In genomic region chr17:66441012-66441703, GRCh38 we compare ENCODE assay signal across 8 cellular contexts.
DNase-seq lines count a peak whose midpoint lies in the region; ATAC-seq and TF ChIP-seq lines count a peak whose summit lies in the region.

No MANE protein-coding gene starts in this region.

- H3K27me3 ChIP-seq in DOHH2 (ENCODE audit: control insufficient read depth, low read length) (no peaks in the 10 kb centered on the region), breast epithelium (no peaks in the 10 kb centered on the region), SK-N-SH (ENCODE audit: insufficient read depth) (no peaks in the 10 kb centered on the region)

- TF ChIP-seq POLR2A in breast epithelium (IDR thresholded peaks at IDR 0.05) = no peak

- H4K20me1 ChIP-seq in DOHH2 (ENCODE audit: control insufficient read depth, insufficient read depth, low read depth, low read length) (no peaks in the 10 kb centered on the region), SK-N-SH (ENCODE audit: insufficient read depth) (peaks cover 91% of the 10 kb centered on the region)

- H3K4me1 Mint-ChIP-seq in activated CD8-positive, alpha-beta memory T cell treated with anti-CD3 and anti-CD28 coated beads, Interleukin-2, amount 10 ng/mL, durations not matched to agents 7 days and 5 days = peaks cover 7% of the 10 kb centered on the region
- H3K4me1 Mint-ChIP-seq in type B pancreatic cell (ENCODE audit: unreplicated experiment) = peaks cover 18% of the 10 kb centered on the region

- no peak for TF ChIP-seq RAD21 in SK-N-SH (IDR thresholded peaks at IDR 0.05; ENCODE audit: low read length)

- peaks cover 2% of the 10 kb centered on the region for H3K9me3 Mint-ChIP-seq in activated CD8-positive, alpha-beta memory T cell treated with anti-CD3 and anti-CD28 coated beads, Interleukin-2, amount 10 ng/mL, durations not matched to agents 7 days and 5 days (ENCODE audit: low read depth)
- H3K9me3 Mint-ChIP-seq in type B pancreatic cell = no peaks in the 10 kb centered on the region

- ATAC-seq in GM19467 (IDR thresholded peaks at IDR 0.05; ENCODE audit: unreplicated experiment) (peak; percentile 85), HG03442 (IDR thresholded peaks at IDR 0.05; ENCODE audit: unreplicated experiment) (peak; percentile 92)
- ATAC-seq in activated CD8-positive, alpha-beta memory T cell treated with anti-CD3 and anti-CD28 coated beads, Interleukin-2, amount 10 ng/mL, durations not matched to agents 7 days and 5 days = no peak

- H3K4me1 ChIP-seq in DOHH2 (ENCODE audit: control insufficient read depth, low read length) = peaks cover 93% of the 10 kb centered on the region
- no peaks in the 10 kb centered on the region for H3K4me1 ChIP-seq in breast epithelium
- H3K4me1 ChIP-seq in SK-N-SH (ENCODE audit: control insufficient read depth in 1 of 2, insufficient read depth in 2 of 2, low read depth in 1 of 2, low read length in 1 of 2) = peaks cover 0 to 16% of the 10 kb centered on the region in 2 experiments; a peak in 1 of 4 replicates

- H3K36me3 ChIP-seq in DOHH2 (ENCODE audit: control insufficient read depth, low read length) (0 out of 2 replicates have a peak, but pooled peaks cover 6% of the 10 kb centered on the region), breast epithelium (no peaks in the 10 kb centered on the region), SK-N-SH (replicated peaks in 1 of 2; ENCODE audit: control insufficient read depth in 1 of 2, insufficient read depth in 2 of 2, low read length in 1 of 2) (peaks cover 0 to 21% of the 10 kb centered on the region in 2 experiments)

- intact Hi-C loops in breast epithelium (cut with DNase I; ENCODE audit: low total_unique reads) = no loop called here

- CTCF ChIA-PET in activated CD8-positive, alpha-beta memory T cell treated with anti-CD3 and anti-CD28 coated beads, Interleukin-2, amount 10 ng/mL, durations not matched to agents 7 days and 5 days (lab: Charles Lee) = no interaction called here
- CTCF ChIA-PET in SK-N-SH (lab: Yijun Ruan, JAX) = interaction anchor here (0.7 to 2.0 kb wide), 7 partner anchors 8 to 390 kb away, joined by 3 to 7 read pairs (median 3); no protein-coding TSS in a partner anchor

- no peaks in the 10 kb centered on the region for H3K9me2 ChIP-seq in DOHH2 (replicated peaks; ENCODE audit: control insufficient read depth, low read length)
- H3K9me2 ChIP-seq in SK-N-SH = no peaks in the 10 kb centered on the region

- H2AFZ ChIP-seq in SK-N-SH (ENCODE audit: low read depth) = no peak overlapping the region

- H3K9me3 ChIP-seq in DOHH2 (ENCODE audit: control insufficient read depth, insufficient read depth, low read length) (no peaks in the 10 kb centered on the region), breast epithelium (no peaks in the 10 kb centered on the region), SK-N-SH (no peaks in the 10 kb centered on the region)

- TF ChIP-seq CTCF in DOHH2 (IDR thresholded peaks at IDR 0.05; ENCODE audit: low read depth, low read length, poor library complexity, severe bottlenecking) = no peak
- no peak for TF ChIP-seq CTCF in breast epithelium (IDR thresholded peaks at IDR 0.05)
- no peak for TF ChIP-seq CTCF in type B pancreatic cell (conservative IDR thresholded peaks at IDR 0.05)
- no peak for TF ChIP-seq CTCF in SK-N-SH (IDR thresholded peaks at IDR 0.05)

- WGBS in SK-N-SH (ENCODE audit: low lambda C conversion rate) = 93% methylated on average over 17 of the region's 17 CpGs

- H3K9ac ChIP-seq in SK-N-SH = no peak overlapping the region

- TF ChIP-seq EP300 in SK-N-SH (IDR thresholded peaks at IDR 0.05; ENCODE audit: borderline replicate concordance in 1 of 2, low read depth in 1 of 2, low read length in 1 of 2) = no peak

- no peak overlapping the region for H3K27ac Mint-ChIP-seq in activated CD8-positive, alpha-beta memory T cell treated with anti-CD3 and anti-CD28 coated beads, Interleukin-2, amount 10 ng/mL, durations not matched to agents 7 days and 5 days
- H3K27ac Mint-ChIP-seq in type B pancreatic cell = no peak overlapping the region

- POLR2A ChIA-PET in SK-N-SH (lab: Yijun Ruan, JAX) = interaction anchor here (1.3 kb wide), 1 partner anchor 8 kb away, joined by 5 read pairs; no protein-coding TSS in a partner anchor

- peak overlapping the region; percentile 98 for H3K4me2 ChIP-seq in DOHH2 (ENCODE audit: low read length)
- no peak overlapping the region for H3K4me2 ChIP-seq in SK-N-SH

- H3K4me3 Mint-ChIP-seq in activated CD8-positive, alpha-beta memory T cell treated with anti-CD3 and anti-CD28 coated beads, Interleukin-2, amount 10 ng/mL, durations not matched to agents 7 days and 5 days = no peak overlapping the region
- no peak overlapping the region for H3K4me3 Mint-ChIP-seq in type B pancreatic cell

- H3K4me3 ChIP-seq in DOHH2 (ENCODE audit: low read length) (peak overlapping the region; percentile 74), breast epithelium (peak overlapping the region in 2 of 3 donors; percentile 17 to 20), SK-N-SH (ENCODE audit: low read depth in 2 of 2, low read length in 1 of 2) (no peak overlapping the region)

- no peak for DNase-seq in breast epithelium (ENCODE audit: low spot score in 2 of 2)
- DNase-seq in activated CD8-positive, alpha-beta memory T cell treated with anti-CD3 and anti-CD28 coated beads, Interleukin-2, amount 10 ng/mL, durations not matched to agents 7 days and 5 days = no peak
- DNase-seq in type B pancreatic cell (ENCODE audit: extremely low spot score, unreplicated experiment) = no peak
- DNase-seq in SK-N-SH = no peak
- no peak for DNase-seq in NCI-H2081 (lab: John Stamatoyannopoulos, UW)

- H3K36me3 Mint-ChIP-seq in activated CD8-positive, alpha-beta memory T cell treated with anti-CD3 and anti-CD28 coated beads, Interleukin-2, amount 10 ng/mL, durations not matched to agents 7 days and 5 days = peaks cover 41% of the 10 kb centered on the region
- no peaks in the 10 kb centered on the region for H3K36me3 Mint-ChIP-seq in type B pancreatic cell

- peaks cover 10% of the 10 kb centered on the region for H3K79me2 ChIP-seq in DOHH2 (ENCODE audit: control insufficient read depth, low read length)
- peaks cover 99% of the 10 kb centered on the region for H3K79me2 ChIP-seq in SK-N-SH (ENCODE audit: insufficient read depth)

- H3K27ac ChIP-seq in DOHH2 (ENCODE audit: low read depth, low read length) (peak overlapping the region; percentile 97), breast epithelium (no peak overlapping the region), SK-N-SH (ENCODE audit: low read depth in 2 of 2, low read length in 1 of 2) (no peak overlapping the region; a peak in 1 of 4 replicates)

- H3F3A ChIP-seq in DOHH2 (ENCODE audit: control insufficient read depth, insufficient read depth) = peaks cover 24% of the 10 kb centered on the region
- no peaks in the 10 kb centered on the region for H3F3A ChIP-seq in SK-N-SH (replicated peaks; ENCODE audit: insufficient read depth)

- H3K27me3 Mint-ChIP-seq in activated CD8-positive, alpha-beta memory T cell treated with anti-CD3 and anti-CD28 coated beads, Interleukin-2, amount 10 ng/mL, durations not matched to agents 7 days and 5 days = no peaks in the 10 kb centered on the region
- H3K27me3 Mint-ChIP-seq in type B pancreatic cell = no peaks in the 10 kb centered on the region

TF ChIP-seq in SK-N-SH, 30 proteins besides CTCF, POLR2A, EP300 and RAD21:
- TF ChIP-seq SMC3 (IDR thresholded peaks at IDR 0.05; ENCODE audit: low read depth, low read length) (no peak), IRF3 (IDR thresholded peaks at IDR 0.05; ENCODE audit: low read depth, low read length) (no peak), EZH2phosphoT487 (IDR thresholded peaks at IDR 0.05; ENCODE audit: borderline replicate concordance, low read depth) (no peak), NRF1 (IDR thresholded peaks at IDR 0.05; ENCODE audit: low read depth, low read length) (no peak), PBX3 (IDR thresholded peaks at IDR 0.05) (no peak), YY1 (IDR thresholded peaks at IDR 0.05; ENCODE audit: low read depth) (no peak), MEF2A (IDR thresholded peaks at IDR 0.05; ENCODE audit: borderline replicate concordance, low read depth) (no peak), FOSL2 (IDR thresholded peaks at IDR 0.05; ENCODE audit: borderline replicate concordance, low read depth) (no peak), TCF12 (IDR thresholded peaks at IDR 0.05) (no peak)

Comparison
In these comparisons a context has a peak if more than half of its experiments do, and no peak if none do; other contexts are left out.
1. H3K4me3 ChIP-seq: peak in DOHH2 (single experiment) and breast epithelium (2 of 3); none in SK-N-SH (0 of 2).